Comparison of ENCODE assay signal across 8 cellular contexts in the genomic region with DNA sequence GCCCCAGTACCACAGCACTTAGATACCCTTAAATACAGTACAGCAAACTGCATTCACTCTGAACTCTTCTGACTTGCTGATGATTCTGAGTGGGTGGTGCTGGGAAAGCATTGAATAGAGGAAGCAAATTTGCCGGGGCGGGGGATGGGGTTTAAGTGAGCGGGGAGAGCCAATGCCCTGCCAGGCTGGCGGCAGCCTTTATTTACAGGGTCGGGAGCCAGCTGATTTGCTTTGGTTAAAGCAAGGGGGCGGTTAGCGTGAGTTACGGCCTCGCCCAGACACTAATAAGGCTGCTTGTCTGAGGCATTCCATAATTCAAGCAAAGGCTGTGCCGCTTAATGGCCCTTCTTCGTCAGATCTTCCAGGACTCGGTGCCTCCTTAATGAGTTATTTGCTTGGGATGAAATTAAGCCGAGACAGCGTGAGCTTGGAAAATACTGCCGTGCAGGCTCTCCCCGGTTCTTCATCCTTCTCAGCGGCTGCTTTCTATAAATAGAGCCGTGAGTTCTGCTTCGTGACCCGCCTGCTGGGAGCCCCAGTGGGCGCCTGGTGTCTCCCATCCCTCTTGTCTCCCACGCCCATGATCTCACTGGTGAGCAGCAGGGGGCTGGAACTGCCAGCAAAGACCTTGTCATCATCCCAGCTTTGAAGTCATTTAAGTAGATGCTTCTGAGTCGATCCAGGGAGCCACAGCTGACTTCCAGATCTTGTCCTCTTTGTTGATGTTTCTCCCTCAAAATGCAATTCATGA. TPM values are rescaled to one million over a fixed set of nuclear protein-coding genes. Genes with fewer than 3 reads are reported as not detected.
DNase-seq lines count a peak whose midpoint lies in the region; ATAC-seq and TF ChIP-seq lines count a peak whose summit lies in the region.

No MANE protein-coding gene starts in this region.

- H3K4me1 Mint-ChIP-seq in progenitor cell of endocrine pancreas (ENCODE audit: low read depth) = peaks cover 38% of the 10 kb centered on the region
- no peaks in the 10 kb centered on the region for H3K4me1 Mint-ChIP-seq in Calu3 (ENCODE audit: low read depth, unreplicated experiment)

- TF ChIP-seq CTCF in progenitor cell of endocrine pancreas (IDR thresholded peaks at IDR 0.05; ENCODE audit: unreplicated experiment) = no peak
- no peak for TF ChIP-seq CTCF in Calu3 (IDR thresholded peaks at IDR 0.05; ENCODE audit: unreplicated experiment)

- H3K36me3 Mint-ChIP-seq in progenitor cell of endocrine pancreas (ENCODE audit: insufficient read depth) (no peaks in the 10 kb centered on the region), Calu3 (ENCODE audit: insufficient read depth, unreplicated experiment) (no peaks in the 10 kb centered on the region)

- intact Hi-C loops in left cardiac atrium (cut with DNase I) (loop anchor here in 1 of 2 donors (1.0 kb wide), 1 partner anchor 22 kb away; no protein-coding TSS in a partner anchor), Calu3 (cut with micrococcal nuclease; ENCODE audit: unreplicated experiment) (no loop called here)

- peak overlapping the region; percentile 9 for H3K4me3 Mint-ChIP-seq in progenitor cell of endocrine pancreas (ENCODE audit: low read depth)
- H3K4me3 Mint-ChIP-seq in Calu3 (ENCODE audit: low read depth, unreplicated experiment) = no peak overlapping the region

- peaks cover 3% of the 10 kb centered on the region for H3K27me3 Mint-ChIP-seq in progenitor cell of endocrine pancreas
- peaks cover 60% of the 10 kb centered on the region for H3K27me3 Mint-ChIP-seq in Calu3 (ENCODE audit: unreplicated experiment)

- no TSS peak for BruUV-seq in Calu3 (replicated peaks; lab: Mats Ljungman, UMichigan)

- H3K27ac Mint-ChIP-seq in progenitor cell of endocrine pancreas (peak overlapping the region; percentile 50), Calu3 (ENCODE audit: unreplicated experiment) (no peak overlapping the region)

- no peaks in the 10 kb centered on the region for H3K9me3 Mint-ChIP-seq in progenitor cell of endocrine pancreas (ENCODE audit: low read depth)
- no peaks in the 10 kb centered on the region for H3K9me3 Mint-ChIP-seq in Calu3 (ENCODE audit: low read depth, unreplicated experiment)

- CTCF ChIA-PET in Calu3 (lab: Charles Lee) = no interaction called here

- DNase-seq in stimulated activated CD4-positive, alpha-beta T cell treated with anti-CD3 and anti-CD28 coated beads, Interleukin-12 subunit alpha, Interleukin-12 subunit beta, amount 100 ng/mL, for 4 hours = peak; percentile 15
- DNase-seq in stimulated activated CD4-positive, alpha-beta T cell treated with anti-CD3 and anti-CD28 coated beads, Interleukin-4, amount 100 ng/mL, for 4 hours = no peak
- DNase-seq in UCSD-AML1 (lab: John Stamatoyannopoulos, UW; ENCODE audit: unreplicated experiment) (peak; percentile 77), left cardiac atrium (peak; percentile 67), progenitor cell of endocrine pancreas (ENCODE audit: low spot score, unreplicated experiment) (no peak), Calu3 (no peak), cortex of kidney (lab: John Stamatoyannopoulos, UW) (no peak), activated gamma-delta T cell treated with Interleukin-2 at 50 U/mL for 16 hours (no peak)

- ATAC-seq in left cardiac atrium = peak; percentile 72 to 76

RNA-seq across cellular contexts. Expression of a gene that starts 25.8 kb away (rescaled TPM):
- total RNA-seq in left cardiac atrium (1 to 10 TPM; 3.0 to 6.9 TPM), progenitor cell of endocrine pancreas (9.5 and 12.7 TPM in 2 replicates), Calu3 (2022) (not detected in 2 replicates)

Comparison
In these comparisons a context has a peak if more than half of its experiments do, and no peak if none do; other contexts are left out.
1. DNase-seq: peak in stimulated activated CD4-positive, alpha-beta T cell treated with anti-CD3 and anti-CD28 coated beads, Interleukin-12 subunit alpha, Interleukin-12 subunit beta, amount 100 ng/mL, for 4 hours (single experiment), UCSD-AML1 (single experiment) and left cardiac atrium (single experiment); none in stimulated activated CD4-positive, alpha-beta T cell treated with anti-CD3 and anti-CD28 coated beads, Interleukin-4, amount 100 ng/mL, for 4 hours (0 of 2), progenitor cell of endocrine pancreas (single experiment), Calu3 (single experiment), cortex of kidney (single experiment) and activated gamma-delta T cell treated with Interleukin-2 at 50 U/mL for 16 hours (single experiment).